ENCODE assay signal across 15 cellular contexts in the genomic region with DNA sequence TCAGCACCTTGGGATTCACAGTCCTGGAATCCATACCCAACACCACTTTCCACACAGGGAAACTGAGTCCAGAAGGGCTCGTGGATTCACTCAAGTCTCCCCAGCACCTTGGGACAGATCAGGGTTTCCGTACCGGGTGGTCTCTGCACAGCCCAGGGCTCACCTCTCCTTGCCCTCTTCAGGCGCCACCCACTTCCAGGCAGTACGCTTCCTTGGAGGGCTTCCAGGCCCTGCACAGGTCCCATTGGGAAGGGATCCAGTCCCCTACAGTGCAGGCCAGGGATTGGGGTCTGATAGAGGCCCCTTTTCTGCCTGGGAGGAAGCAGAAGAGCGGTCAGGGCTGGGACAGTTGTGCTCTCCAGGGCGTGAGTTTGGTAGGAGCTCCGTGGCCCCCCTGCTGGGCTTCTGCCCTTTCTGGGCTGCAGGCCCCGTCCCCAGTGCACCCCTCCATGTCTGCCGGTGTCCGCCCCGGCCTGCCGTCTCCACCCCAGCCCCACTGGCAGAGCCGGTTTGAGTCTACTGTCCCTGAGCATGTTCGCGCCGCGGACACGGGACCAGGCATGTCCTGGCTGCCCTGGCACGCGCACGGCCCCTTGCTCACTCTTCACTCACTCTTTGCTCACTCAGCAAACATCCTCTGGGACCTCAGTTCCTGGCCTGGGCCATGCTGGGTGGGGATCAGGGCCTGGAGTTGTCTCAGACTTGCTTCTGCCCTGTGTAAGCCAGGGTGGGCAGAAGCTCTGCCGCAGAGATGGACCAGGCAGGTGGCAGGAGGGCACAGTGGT. TPM values are rescaled to one million over a fixed set of nuclear protein-coding genes. Genes with fewer than 3 reads are reported as not detected.
DNase-seq lines count a peak whose midpoint lies in the region; ATAC-seq, FAIRE-seq and TF ChIP-seq lines count a peak whose summit lies in the region.
"Had no signal": no experiment of that assay in that cellular context is flagged by ENCODE, and none has a peak within 500 bp of the region (broad histone marks: within the 10 kb centered on the region; RNA-seq: fewer than 3 reads in every experiment).

No MANE protein-coding gene starts in this region.

- no peaks in the 10 kb centered on the region for H3K27me3 ChIP-seq in GM23248 (replicated peaks; ENCODE audit: insufficient read depth)
- H3K27me3 ChIP-seq in keratinocyte (ENCODE audit: control insufficient read depth, extremely low read depth, insufficient read depth, low read length): no peaks in the 10 kb centered on the region
- H3K27me3 ChIP-seq in spleen (replicated peaks in 1 of 7): no peaks in the 10 kb centered on the region

- H3K9me1 ChIP-seq in keratinocyte (ENCODE audit: control insufficient read depth, extremely low read depth, insufficient read depth, low read length): peaks cover 6% of the 10 kb centered on the region

- H3K4me3 ChIP-seq in GM23248 (no peak overlapping the region), keratinocyte (ENCODE audit: control insufficient read depth in 2 of 3, extremely low read depth in 1 of 3, insufficient read depth in 2 of 3, low read depth in 1 of 3, low read length in 3 of 3) (peak overlapping the region in 2 of 3 experiments; percentile 32 to 52), spleen (no peak overlapping the region)

- H3K4me1 Mint-ChIP-seq in WTC11: peaks cover 10% of the 10 kb centered on the region
- H3K4me1 Mint-ChIP-seq in activated CD4-positive, alpha-beta memory T cell treated with anti-CD3 and anti-CD28 coated beads, Interleukin-2, amount 10 ng/mL, durations not matched to agents 7 days and 5 days: no peaks in the 10 kb centered on the region

- H3K79me2 ChIP-seq in GM23248 (ENCODE audit: insufficient read depth) (peaks cover 99% of the 10 kb centered on the region), keratinocyte (ENCODE audit: control insufficient read depth, insufficient read depth, low read length) (peaks cover 84% of the 10 kb centered on the region)

- DNase-seq in GM23248 (peak; percentile 77), WTC11 (ENCODE audit: low spot score) (no peak), keratinocyte (ENCODE audit: low read depth, low spot score) (peak; percentile 71), spleen (peak; percentile 70), GM19238 (ENCODE audit: insufficient read length, low spot score) (no peak), T-helper 9 cell (no peak)
- DNase-seq in activated CD4-positive, alpha-beta memory T cell treated with anti-CD3 and anti-CD28 coated beads, Interleukin-2, amount 10 ng/mL, durations not matched to agents 7 days and 5 days: no peak
- no peak for DNase-seq in activated CD8-positive, alpha-beta memory T cell treated with anti-CD3 and anti-CD28 coated beads for 24 hours
- DNase-seq: Calu3; effector CD4-positive, alpha-beta T cell; naive thymus-derived CD4-positive, alpha-beta T cell; NCI-H1092 treated with DMSO at 0.1 percent for 48 hours; NCI-H82; stimulated activated CD4-positive, alpha-beta T cell treated with anti-CD3 and anti-CD28 coated beads, Interleukin-2, amount 100 ng/mL, for 48 hours had no signal

- peak overlapping the region; percentile 59 for H3K9ac ChIP-seq in GM23248
- peak overlapping the region; percentile 69 for H3K9ac ChIP-seq in keratinocyte (ENCODE audit: control insufficient read depth, extremely low read depth, insufficient read depth, low read length)

- intact Hi-C loops in spleen (cut with DNase I; ENCODE audit: low total_unique reads): no loop called here

- H3K4me3 Mint-ChIP-seq in WTC11: no peak overlapping the region
- H3K4me3 Mint-ChIP-seq in activated CD4-positive, alpha-beta memory T cell treated with anti-CD3 and anti-CD28 coated beads, Interleukin-2, amount 10 ng/mL, durations not matched to agents 7 days and 5 days: no peak overlapping the region
- H3K4me3 Mint-ChIP-seq: naive thymus-derived CD4-positive, alpha-beta T cell had no signal

- H3K9me3 ChIP-seq in GM23248 (ENCODE audit: low read depth) (no peaks in the 10 kb centered on the region), keratinocyte (ENCODE audit: control insufficient read depth, low read depth, low read length) (no peaks in the 10 kb centered on the region), spleen (no peaks in the 10 kb centered on the region)

- H3K4me1 ChIP-seq in GM23248 (ENCODE audit: insufficient read depth): peaks cover 30% of the 10 kb centered on the region
- H3K4me1 ChIP-seq in keratinocyte (ENCODE audit: control insufficient read depth, extremely low read depth, insufficient read depth, low read length): peaks cover 52% of the 10 kb centered on the region
- H3K4me1 ChIP-seq in spleen: peaks cover 0 to 59% (median 23%) of the 10 kb centered on the region in 6 donors

- in situ Hi-C loops in GM23248 (cut with MboI): no loop called here

- 22 to 24% methylated on average over 20 to 23 of the region's 23 CpGs for WGBS in GM23248 (ENCODE audit: low coverage in 1 of 2, low lambda C conversion rate in 2 of 2, missing lambda C conversion rate in 2 of 2), 2 experiments
- 81 to 89% (median 85%) methylated on average over 19 to 23 of the region's 23 CpGs for WGBS in spleen, 5 donors

- H4K20me1 ChIP-seq in GM23248 (ENCODE audit: insufficient read depth) (no peaks in the 10 kb centered on the region; the same call in 1 of the 2 replicates), keratinocyte (ENCODE audit: control insufficient read depth, extremely low read depth, insufficient read depth, low read length) (no peaks in the 10 kb centered on the region)

- no peaks in the 10 kb centered on the region for H3K27me3 Mint-ChIP-seq in WTC11 (ENCODE audit: low read depth)
- H3K27me3 Mint-ChIP-seq in activated CD4-positive, alpha-beta memory T cell treated with anti-CD3 and anti-CD28 coated beads, Interleukin-2, amount 10 ng/mL, durations not matched to agents 7 days and 5 days: no peaks in the 10 kb centered on the region
- H3K27me3 Mint-ChIP-seq: naive thymus-derived CD4-positive, alpha-beta T cell had no signal

- no peak for ATAC-seq in WTC11
- ATAC-seq: activated naive CD4-positive, alpha-beta T cell treated with anti-CD3 and anti-CD28 coated beads, Interleukin-2, amount 50 U/mL, for 72 hours had no signal

- H3K36me3 ChIP-seq in GM23248 (ENCODE audit: low read depth) (0 out of 2 replicates have a peak, but pooled peaks cover 4% of the 10 kb centered on the region), keratinocyte (ENCODE audit: control insufficient read depth in 2 of 2, extremely low read depth in 1 of 2, insufficient read depth in 2 of 2, low read length in 2 of 2) (peaks cover 2 to 5% of the 10 kb centered on the region in 2 experiments), spleen (peaks cover 0 to 5% (median 0%) of the 10 kb centered on the region in 6 donors)

- FAIRE-seq in keratinocyte (lab: Jason Lieb, UNC): peak; percentile 99

- no peaks in the 10 kb centered on the region for H3K9me2 ChIP-seq in GM23248 (ENCODE audit: insufficient read depth)

- POLR2A ChIA-PET in WTC11 (lab: Charles Lee): no interaction called here
- POLR2A ChIA-PET in activated CD4-positive, alpha-beta memory T cell treated with anti-CD3 and anti-CD28 coated beads, Interleukin-2, amount 10 ng/mL, durations not matched to agents 7 days and 5 days (lab: Charles Lee): no interaction called here

- no peaks in the 10 kb centered on the region for H3F3A ChIP-seq in GM23248 (ENCODE audit: insufficient read depth)

- H3K27ac Mint-ChIP-seq in WTC11: peak overlapping the region; percentile 97
- no peak overlapping the region for H3K27ac Mint-ChIP-seq in activated CD4-positive, alpha-beta memory T cell treated with anti-CD3 and anti-CD28 coated beads, Interleukin-2, amount 10 ng/mL, durations not matched to agents 7 days and 5 days
- H3K27ac Mint-ChIP-seq: naive thymus-derived CD4-positive, alpha-beta T cell had no signal

- no peaks in the 10 kb centered on the region for H3K9me3 Mint-ChIP-seq in WTC11
- no peaks in the 10 kb centered on the region for H3K9me3 Mint-ChIP-seq in activated CD4-positive, alpha-beta memory T cell treated with anti-CD3 and anti-CD28 coated beads, Interleukin-2, amount 10 ng/mL, durations not matched to agents 7 days and 5 days
- H3K9me3 Mint-ChIP-seq: activated naive CD4-positive, alpha-beta T cell treated with anti-CD3 and anti-CD28 coated beads, Interleukin-2, amount 50 U/mL, for 72 hours; naive thymus-derived CD4-positive, alpha-beta T cell had no signal

- no peak overlapping the region for H2AFZ ChIP-seq in GM23248
- peak overlapping the region; percentile 20 for H2AFZ ChIP-seq in keratinocyte (ENCODE audit: control insufficient read depth, low read length)

- TF ChIP-seq POLR2A in spleen (IDR thresholded peaks at IDR 0.05): no peak

- H3K27ac ChIP-seq in GM23248 (peak overlapping the region; percentile 36; the same call in 1 of the 2 replicates), keratinocyte (ENCODE audit: control insufficient read depth, insufficient read depth, low read length) (peak overlapping the region; percentile 80), spleen (peak overlapping the region in 2 of 8 donors; percentile 76 to 77)

- H3K36me3 Mint-ChIP-seq in WTC11: no peaks in the 10 kb centered on the region
- H3K36me3 Mint-ChIP-seq in activated CD4-positive, alpha-beta memory T cell treated with anti-CD3 and anti-CD28 coated beads, Interleukin-2, amount 10 ng/mL, durations not matched to agents 7 days and 5 days (ENCODE audit: low read depth): no peaks in the 10 kb centered on the region
- H3K36me3 Mint-ChIP-seq: activated naive CD4-positive, alpha-beta T cell treated with anti-CD3 and anti-CD28 coated beads, Interleukin-2, amount 50 U/mL, for 72 hours; naive thymus-derived CD4-positive, alpha-beta T cell had no signal

- TF ChIP-seq CTCF in WTC11 (IDR thresholded peaks at IDR 0.05): no peak
- no peak for TF ChIP-seq CTCF in keratinocyte (optimal IDR thresholded peaks at IDR 0.05 in 1 of 3, IDR thresholded peaks at IDR 0.05 in 1 of 3, conservative IDR thresholded peaks at IDR 0.05 in 1 of 3; ENCODE audit: extremely low read depth in 1 of 3, insufficient read depth in 2 of 3, low read length in 3 of 3)
- TF ChIP-seq CTCF in spleen (IDR thresholded peaks at IDR 0.05 in 8 of 11, conservative IDR thresholded peaks at IDR 0.05 in 3 of 11): no peak

- H3K4me2 ChIP-seq in GM23248 (ENCODE audit: unreplicated experiment) (peak overlapping the region; percentile 32), keratinocyte (ENCODE audit: control insufficient read depth, extremely low read depth, insufficient read depth, low read depth, low read length) (peak overlapping the region; percentile 78)

- dilution Hi-C loops in keratinocyte (cut with MboI; ENCODE audit: extremely low pct_ligation_motif_present, low sequenced_read_pairs): no loop called here

- CTCF ChIA-PET in WTC11 (lab: Charles Lee): interaction anchor here (0.6 to 1.4 kb wide), 3 partner anchors 26 to 585 kb away, joined by 4 to 5 read pairs (median 4); no protein-coding TSS in a partner anchor
- CTCF ChIA-PET in activated CD4-positive, alpha-beta memory T cell treated with anti-CD3 and anti-CD28 coated beads, Interleukin-2, amount 10 ng/mL, durations not matched to agents 7 days and 5 days (lab: Charles Lee): no interaction called here

RNA-seq across cellular contexts. Expression of gene SRC, which starts 12.6 kb away (rescaled TPM):
- 28.6 and 29.8 TPM in 2 replicates for total RNA-seq in GM23248 (2014; rRNA removed; shearing (Covaris generic))
- 13.9 and 17.0 TPM in 2 replicates for polyA plus RNA-seq in GM23248 (2016; fragmentation: Nextera tagmentation; extraction: Ambion mirVana)
- 27.4 to 33.3 TPM (median 30.4 TPM) in 3 replicates for total RNA-seq in WTC11 (2021)
- 22.8 to 32.3 TPM (median 30.9 TPM) in 3 replicates for polyA plus RNA-seq in keratinocyte
- 10.3 TPM for polyA plus RNA-seq in keratinocyte (2011; ENCODE audit: low read depth)
- 22.0 and 26.2 TPM in 2 replicates for polyA plus RNA-seq in keratinocyte (2011; cell fraction: cytosol; rRNA removed)
- 65.3 and 76.3 TPM in 2 replicates for polyA plus RNA-seq in keratinocyte (2011; cell fraction: nucleus; rRNA removed)
- 16.5 and 28.7 TPM in 2 replicates for polyA plus RNA-seq in keratinocyte (2012; ENCODE audit: low replicate concordance)
- 47.7 to 113 TPM (median 52.6 TPM) in 3 replicates for polyA minus RNA-seq in keratinocyte
- polyA minus RNA-seq in keratinocyte (2011; cell fraction: cytosol; rRNA and poly(A)+ RNA removed): 31.1 TPM
- 39.2 and 42.9 TPM in 2 replicates for polyA minus RNA-seq in keratinocyte (2011; cell fraction: nucleus; rRNA and poly(A)+ RNA removed)
- total RNA-seq in spleen: 10 to 100 TPM; 27.3 to 68.0 (median 36.1) TPM
- polyA plus RNA-seq in spleen: 10 to 100 TPM in 2 of 3 donors, 1 to 10 TPM in 1; 7.0 to 28.7 (median 10.1) TPM
- total RNA-seq in activated CD4-positive, alpha-beta memory T cell treated with anti-CD3 and anti-CD28 coated beads, Interleukin-2, amount 10 ng/mL, durations not matched to agents 7 days and 5 days: 1 to 10 TPM; 2.6 to 2.7 TPM

Comparison
In these comparisons a context has a peak if more than half of its experiments do, and no peak if none do; other contexts are left out.
1. DNase-seq: peak in GM23248 (single experiment), keratinocyte (single experiment) and spleen (single experiment); none in WTC11 (single experiment), activated CD4-positive, alpha-beta memory T cell treated with anti-CD3 and anti-CD28 coated beads, Interleukin-2, amount 10 ng/mL, durations not matched to agents 7 days and 5 days (single experiment), GM19238 (single experiment), activated CD8-positive, alpha-beta memory T cell treated with anti-CD3 and anti-CD28 coated beads for 24 hours (single experiment) and T-helper 9 cell (single experiment).
2. H3K4me3 ChIP-seq: peak in keratinocyte (2 of 3); none in GM23248 (single experiment) and spleen (0 of 8).